Comparison of ENCODE assay signal across 25 cellular contexts in the genomic region with DNA sequence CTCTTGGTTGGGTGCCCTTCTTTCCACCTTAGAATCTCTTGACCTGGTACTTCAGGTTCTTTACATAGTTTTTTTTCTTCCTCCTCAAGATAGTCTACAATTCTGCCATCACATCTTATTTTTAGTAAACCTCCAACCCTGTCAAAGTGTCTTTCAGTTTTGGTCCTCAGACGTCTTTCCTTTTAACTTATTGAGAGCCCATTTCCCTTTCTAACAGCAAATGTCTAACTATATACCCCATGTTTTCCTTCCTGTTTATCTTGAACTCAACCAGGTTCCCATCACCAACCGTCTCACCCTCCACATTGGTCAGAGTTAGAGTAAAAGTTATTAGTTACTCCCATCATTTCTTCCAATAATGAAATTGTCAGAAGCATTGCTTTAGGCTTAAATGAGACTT. TPM values are rescaled to one million over a fixed set of nuclear protein-coding genes. Genes with fewer than 3 reads are reported as not detected.
DNase-seq lines count a peak whose midpoint lies in the region; FAIRE-seq and TF ChIP-seq lines count a peak whose summit lies in the region.
"Had no signal": no experiment of that assay in that cellular context is flagged by ENCODE, and none has a peak within 500 bp of the region (broad histone marks: within the 10 kb centered on the region; RNA-seq: fewer than 3 reads in every experiment).

No MANE protein-coding gene starts in this region.

- intact Hi-C loops in stomach (cut with DNase I; ENCODE audit: low total_unique reads): no loop called here

- no peaks in the 10 kb centered on the region for H3K27me3 ChIP-seq in BLaER1
- no peaks in the 10 kb centered on the region for H3K27me3 ChIP-seq in Loucy (ENCODE audit: insufficient read depth, low read length, poor library complexity, severe bottlenecking)
- peaks cover 1% of the 10 kb centered on the region for H3K27me3 ChIP-seq in bronchial epithelial cell (ENCODE audit: control insufficient read depth, insufficient read depth, low read length)
- H3K27me3 ChIP-seq in stomach: no peaks in the 10 kb centered on the region
- H3K27me3 ChIP-seq in Peyer's patch: no peaks in the 10 kb centered on the region

- TF ChIP-seq POLR2A in stomach (IDR thresholded peaks at IDR 0.05) (no peak), Peyer's patch (IDR thresholded peaks at IDR 0.05) (no peak)

- H3K4me2 ChIP-seq in BLaER1 (peak overlapping the region; percentile 83), Loucy (ENCODE audit: low read depth, low read length, poor library complexity, severe bottlenecking) (peak overlapping the region; percentile 56)
- H3K4me2 ChIP-seq: A549 had no signal

- no peaks in the 10 kb centered on the region for H3K9me3 ChIP-seq in BLaER1
- H3K9me3 ChIP-seq in Loucy (ENCODE audit: insufficient read depth, low read depth, low read length): no peaks in the 10 kb centered on the region
- no peaks in the 10 kb centered on the region for H3K9me3 ChIP-seq in stomach
- no peaks in the 10 kb centered on the region for H3K9me3 ChIP-seq in Peyer's patch
- H3K9me3 ChIP-seq: A549, BE2C, Caco-2 had no signal

- no peak for DNase-seq in GM18507 (ENCODE audit: extremely low spot score, insufficient read length, low read depth)
- no peak for DNase-seq in bronchial epithelial cell (ENCODE audit: low read depth)
- no peak for DNase-seq in stomach
- DNase-seq in activated CD4-positive, alpha-beta T cell treated with anti-CD3 and anti-CD28 coated beads for 48 hours: no peak
- no peak for DNase-seq in Peyer's patch
- DNase-seq: BE2C; Caco-2; CD4-positive, alpha-beta T cell; DND-41; NCI-H1092; NCI-H1436 treated with DMSO at 0.1 percent for 48 hours; NCI-H2029; NCI-H2227 treated with DMSO at 0.1 percent for 48 hours; NCI-H510A had no signal

- H3K4me3 ChIP-seq in BLaER1: no peak overlapping the region
- peak overlapping the region; percentile 28 for H3K4me3 ChIP-seq in Loucy (ENCODE audit: low read length, poor library complexity, severe bottlenecking)
- H3K4me3 ChIP-seq in bronchial epithelial cell (ENCODE audit: low read depth, low read length): no peak overlapping the region
- H3K4me3 ChIP-seq in stomach: no peak overlapping the region
- H3K4me3 ChIP-seq in Peyer's patch: no peak overlapping the region
- H3K4me3 ChIP-seq: A549, K562 had no signal

- 48 to 73% (median 69%) methylated on average over 2 of the region's 2 CpGs for WGBS in stomach, 5 donors

- H3K36me3 ChIP-seq in BLaER1 (no peaks in the 10 kb centered on the region), Loucy (ENCODE audit: insufficient read depth, low read length) (no peaks in the 10 kb centered on the region), bronchial epithelial cell (ENCODE audit: control insufficient read depth, insufficient read depth, low read length) (no peaks in the 10 kb centered on the region), stomach (no peaks in the 10 kb centered on the region), Peyer's patch (no peaks in the 10 kb centered on the region)
- H3K36me3 ChIP-seq: BE2C had no signal

- H3K27ac ChIP-seq in BLaER1 (peak overlapping the region; percentile 32; the same call in 1 of the 2 replicates), stomach (no peak overlapping the region), Peyer's patch (no peak overlapping the region)
- H3K27ac ChIP-seq: A549, HL-60 had no signal

- peaks cover 19% of the 10 kb centered on the region for H3K4me1 ChIP-seq in BLaER1
- peaks cover 17% of the 10 kb centered on the region for H3K4me1 ChIP-seq in Loucy (ENCODE audit: insufficient read depth, low read length, poor library complexity, severe bottlenecking)
- peaks cover 0 to 23% (median 0%) of the 10 kb centered on the region in 4 donors for H3K4me1 ChIP-seq in stomach
- H3K4me1 ChIP-seq in Peyer's patch: peaks cover 0 to 6% (median 0%) of the 10 kb centered on the region in 4 donors
- H3K4me1 ChIP-seq: BE2C had no signal

- peak overlapping the region; percentile 71 for H2AFZ ChIP-seq in Loucy (ENCODE audit: low read length)

- no peak overlapping the region; the same call in 1 of the 2 replicates for H3K9ac ChIP-seq in BLaER1
- no peak overlapping the region for H3K9ac ChIP-seq in Loucy (ENCODE audit: low read depth, low read length, poor library complexity, severe bottlenecking)

- TF ChIP-seq EP300 in stomach (IDR thresholded peaks at IDR 0.05): no peak

- TF ChIP-seq CTCF in Loucy (conservative IDR thresholded peaks at IDR 0.05; ENCODE audit: low read length): no peak
- no peak for TF ChIP-seq CTCF in bronchial epithelial cell (IDR thresholded peaks at IDR 0.05; ENCODE audit: insufficient read depth, low read length, severe bottlenecking)
- TF ChIP-seq CTCF in stomach (IDR thresholded peaks at IDR 0.05): no peak
- TF ChIP-seq CTCF in Peyer's patch (IDR thresholded peaks at IDR 0.05): no peak

- FAIRE-seq in GM18507 (lab: Jason Lieb, UNC) (peak; percentile 71), bronchial epithelial cell (lab: Jason Lieb, UNC) (peak; percentile 43)
- FAIRE-seq: A549, H54, HepG2, K562 had no signal

- H4K20me1 ChIP-seq in BLaER1: no peaks in the 10 kb centered on the region
- H4K20me1 ChIP-seq in Loucy (ENCODE audit: insufficient read depth, low read length, poor library complexity, severe bottlenecking): no peaks in the 10 kb centered on the region

- no peaks in the 10 kb centered on the region for H3K9me2 ChIP-seq in Loucy (replicated peaks; ENCODE audit: low read depth, low read length)

- H3K79me2 ChIP-seq in Loucy (ENCODE audit: insufficient read depth, low read length): no peaks in the 10 kb centered on the region

- H3F3A ChIP-seq in Loucy (ENCODE audit: low read depth): no peaks in the 10 kb centered on the region

RNA-seq across cellular contexts. Expression of a gene that starts 10.4 kb away (rescaled TPM):
- total RNA-seq in bronchial epithelial cell: under 0.01 TPM in 2 replicates
- total RNA-seq in stomach: 10 to 100 TPM in 1 of 5 donors, 1 to 10 TPM in 4; 1.4 to 10.3 (median 1.9) TPM
- polyA plus RNA-seq in stomach: 1 to 10 TPM in 1 of 3 donors, under 1 TPM in 2; 0.46 to 1.1 (median 0.75) TPM
- total RNA-seq in Peyer's patch: 1 to 10 TPM; 1.5 to 3.5 (median 2.8) TPM
- total RNA-seq: Caco-2; CD4-positive, alpha-beta T cell; HepG2; HT-29; K562; LHCN-M2; SK-MEL-5; T-helper 1 cell treated with Interleukin-12 subunit alpha and Interleukin-12 subunit beta and Interleukin-4 antibody, amounts not matched to agents 30 ng/mL and 1 ng/mL, for 36 hours had no signal
- polyA plus RNA-seq: A549, HepG2, K562 had no signal
